ENCODE assay signal across 22 cellular contexts in genomic region chr17:8975091-8975707, GRCh38. TPM values are rescaled to one million over a fixed set of nuclear protein-coding genes. Genes with fewer than 3 reads are reported as not detected.
DNase-seq lines count a peak whose midpoint lies in the region; ATAC-seq, FAIRE-seq and TF ChIP-seq lines count a peak whose summit lies in the region.
"Had no signal": no experiment of that assay in that cellular context is flagged by ENCODE, and none has a peak within 500 bp of the region (broad histone marks: within the 10 kb centered on the region; RNA-seq: fewer than 3 reads in every experiment).

No MANE protein-coding gene starts in this region.

- no peak overlapping the region for H3K9ac ChIP-seq in GM12878 (ENCODE audit: control insufficient read depth, insufficient read depth, low read length)

- intact Hi-C loops in GM12878 (cut with micrococcal nuclease; ENCODE audit: unreplicated experiment): no loop called here
- intact Hi-C loops in upper lobe of right lung (cut with DNase I): no loop called here

- FAIRE-seq in GM12878 (lab: Jason Lieb, UNC) (no peak), small intestine (lab: Jason Lieb, UNC) (no peak)

- RAD21 ChIA-PET in GM12878 (lab: Charles Lee; ENCODE audit: unreplicated experiment): interaction anchor here (1.1 to 2.0 kb wide), 4 partner anchors 12 to 76 kb away, joined by 4 to 6 read pairs (median 5); no protein-coding TSS in a partner anchor

- SMC1A ChIA-PET in GM12878 (lab: Charles Lee; ENCODE audit: uncharacterized antibody, unreplicated experiment): interaction anchor here (1.0 to 2.7 kb wide), 6 partner anchors 10 to 35 kb away, joined by 3 to 17 read pairs (median 3); partner anchors contain the start of gene PIK3R5

- H3K36me3 ChIP-seq in GM06990 (ENCODE audit: control insufficient read depth, insufficient read depth, low read length): no peaks in the 10 kb centered on the region
- H3K36me3 ChIP-seq in HEK293 (ENCODE audit: control insufficient read depth in 2 of 2, insufficient read depth in 1 of 2, low read length in 2 of 2): no peaks in the 10 kb centered on the region
- H3K36me3 ChIP-seq in GM12878 (ENCODE audit: control insufficient read depth in 2 of 2, insufficient read depth in 2 of 2, low read length in 1 of 2): no peaks in the 10 kb centered on the region
- H3K36me3 ChIP-seq in upper lobe of right lung: no peaks in the 10 kb centered on the region
- H3K36me3 ChIP-seq in small intestine (ENCODE audit: control insufficient read depth in 2 of 2, insufficient read depth in 2 of 2, low read length in 2 of 2): no peaks in the 10 kb centered on the region

- H3K27me3 ChIP-seq in GM06990 (replicated peaks; ENCODE audit: control insufficient read depth, insufficient read depth, low read length) (no peaks in the 10 kb centered on the region), GM12878 (replicated peaks in 1 of 2; ENCODE audit: control insufficient read depth in 2 of 2, insufficient read depth in 2 of 2, low read length in 1 of 2) (no peaks in the 10 kb centered on the region), upper lobe of right lung (no peaks in the 10 kb centered on the region), small intestine (ENCODE audit: control insufficient read depth in 2 of 2, insufficient read depth in 2 of 2, low read length in 2 of 2) (no peaks in the 10 kb centered on the region)

- POLR2A ChIA-PET in HEK293 (lab: Yijun Ruan, JAX): no interaction called here
- POLR2A ChIA-PET in GM12878 (lab: Charles Lee): interaction anchor here (1.2 to 2.4 kb wide), 2 partner anchors 12 to 24 kb away, joined by 3 to 9 read pairs; no protein-coding TSS in a partner anchor
- POLR2A ChIA-PET in GM10248 (lab: Yijun Ruan, JAX): no interaction called here

- BruUV-seq in GM12878 (replicated peaks; lab: Mats Ljungman, UMichigan): no TSS peak

- CTCF ChIA-PET in HEK293 (lab: Yijun Ruan, JAX) (interaction anchor here (0.8 to 1.3 kb wide), 3 partner anchors 19 to 23 kb away, joined by 3 to 4 read pairs (median 3); no protein-coding TSS in a partner anchor), GM12878 (lab: Yijun Ruan, JAX) (interaction anchor here (1.0 to 1.2 kb wide), 5 partner anchors 11 to 83 kb away, joined by 3 to 5 read pairs (median 3); no protein-coding TSS in a partner anchor), GM10248 (lab: Yijun Ruan, JAX) (interaction anchor here (0.8 to 1.6 kb wide), 6 partner anchors 13 to 74 kb away, joined by 3 to 5 read pairs (median 3); no protein-coding TSS in a partner anchor)

- H4K20me1 ChIP-seq in GM12878 (ENCODE audit: control insufficient read depth, insufficient read depth): no peaks in the 10 kb centered on the region

- peaks cover 6% of the 10 kb centered on the region; the same call in 1 of the 2 replicates for H3K4me1 ChIP-seq in HEK293 (ENCODE audit: control insufficient read depth, insufficient read depth, low read length)
- H3K4me1 ChIP-seq in GM12878 (ENCODE audit: control insufficient read depth, insufficient read depth, low read length): peaks cover 19% of the 10 kb centered on the region
- no peaks in the 10 kb centered on the region for H3K4me1 ChIP-seq in upper lobe of right lung
- no peaks in the 10 kb centered on the region for H3K4me1 ChIP-seq in small intestine (ENCODE audit: control insufficient read depth in 2 of 2, insufficient read depth in 1 of 2, low read depth in 1 of 2, low read length in 1 of 2)

- no peak overlapping the region for H3K4me2 ChIP-seq in GM12878 (ENCODE audit: control insufficient read depth, insufficient read depth)

- peak; percentile 45; the same call in 1 of the 2 replicates for TF ChIP-seq RAD21 in GM12878 (IDR thresholded peaks at IDR 0.05; ENCODE audit: insufficient read depth, low read depth, low read length)

- peak overlapping the region; percentile 61 for H2AFZ ChIP-seq in GM12878 (ENCODE audit: control insufficient read depth, low read depth, low read length)

- no peak overlapping the region for H3K4me3 ChIP-seq in GM06990 (replicated peaks; ENCODE audit: low read depth, low read length)
- no peak overlapping the region for H3K4me3 ChIP-seq in HEK293 (ENCODE audit: low read depth, low read length)
- no peak overlapping the region for H3K4me3 ChIP-seq in GM12878
- no peak overlapping the region for H3K4me3 ChIP-seq in upper lobe of right lung
- no peak overlapping the region for H3K4me3 ChIP-seq in small intestine (ENCODE audit: low read depth in 1 of 2, low read length in 2 of 2)
- H3K4me3 ChIP-seq: SK-N-MC had no signal

- H3K79me2 ChIP-seq in GM12878 (ENCODE audit: control insufficient read depth, insufficient read depth, low read length): no peaks in the 10 kb centered on the region

- TF ChIP-seq EP300 in GM12878 (IDR thresholded peaks at IDR 0.05; ENCODE audit: borderline replicate concordance in 1 of 2, control insufficient read depth in 1 of 2, low read depth in 2 of 2, low read length in 2 of 2): no peak

- ATAC-seq in GM12878 (no peak), upper lobe of right lung (peak; percentile 56)
- ATAC-seq: PC-3 had no signal

- TF ChIP-seq POLR2A in GM12878 (IDR thresholded peaks at IDR 0.05; ENCODE audit: low read depth, low read length): no peak

- H3K27ac ChIP-seq in HEK293 (ENCODE audit: extremely low read depth, low read depth, low read length) (no peak overlapping the region), GM12878 (ENCODE audit: control insufficient read depth, insufficient read depth) (peak overlapping the region; percentile 81), upper lobe of right lung (no peak overlapping the region), small intestine (ENCODE audit: low read depth in 1 of 2, low read length in 1 of 2) (no peak overlapping the region)
- H3K27ac ChIP-seq: SK-N-MC had no signal

- TF ChIP-seq CTCF in GM06990 (IDR thresholded peaks at IDR 0.05; ENCODE audit: insufficient read depth, low read length, poor library complexity, severe bottlenecking): peak; percentile 22
- TF ChIP-seq CTCF in HEK293 (tag by site-specific recombination; IDR thresholded peaks at IDR 0.05): no peak
- TF ChIP-seq CTCF in GM12878 (IDR thresholded peaks at IDR 0.05 in 2 of 3, conservative IDR thresholded peaks at IDR 0.05 in 1 of 3; ENCODE audit: control insufficient read depth in 2 of 3, extremely low read depth in 1 of 3, insufficient read depth in 1 of 3, low read depth in 3 of 3, low read length in 3 of 3): no peak
- no peak for TF ChIP-seq CTCF in upper lobe of right lung (IDR thresholded peaks at IDR 0.05)
- no peak for TF ChIP-seq CTCF in GM10248 (IDR thresholded peaks at IDR 0.05; ENCODE audit: control extremely low read depth, extremely low read depth, low read depth, missing control alignments)

- in situ Hi-C loops in GM12878 (cut with MboI): no loop called here
- in situ Hi-C loops in ACHN (cut with HindIII; ENCODE audit: low pct_ligation_motif_present, low pct_unique_long_range_greater_than_20kb, low sequenced_read_pairs): no loop called here

- no peak for DNase-seq in GM06990 (ENCODE audit: extremely low read depth, insufficient read length)
- no peak for DNase-seq in GM12878 (ENCODE audit: low read depth, low spot score)
- DNase-seq in upper lobe of right lung: no peak
- no peak for DNase-seq in ACHN
- no peak for DNase-seq in GM10248 (ENCODE audit: extremely low spot score)
- DNase-seq in small intestine: no peak
- DNase-seq: CD4-positive, CD25-positive, alpha-beta regulatory T cell; DMS79 treated with DMSO at 0.1 percent for 48 hours; NCI-H1048; NCI-H1417 treated with DMSO at 0.1 percent for 48 hours; NCI-H187; NCI-H446; NCI-H526; PC-3; SHP77; SW 1271; T-helper 2 cell had no signal

- 82% methylated on average over 9 of the region's 9 CpGs for WGBS in GM12878 (ENCODE audit: insufficient coverage, insufficient replicate concordance, low lambda C conversion rate, missing lambda C conversion rate)
- whole genome bisulfite sequencing in small intestine, 3 donors: 74 to 87% (median 80%) methylated on average over 9 of the region's 9 CpGs

- H3K9me3 ChIP-seq in HEK293 (ENCODE audit: control insufficient read depth, insufficient read depth, low read depth, low read length): no peaks in the 10 kb centered on the region
- no peaks in the 10 kb centered on the region; the same call in 1 of the 3 replicates for H3K9me3 ChIP-seq in GM12878 (replicated peaks; ENCODE audit: control insufficient read depth, insufficient read depth, low read length)
- no peaks in the 10 kb centered on the region for H3K9me3 ChIP-seq in upper lobe of right lung
- H3K9me3 ChIP-seq in small intestine (ENCODE audit: control insufficient read depth, low read depth): no peaks in the 10 kb centered on the region

RNA-seq across cellular contexts. Expression of gene PIK3R5, which starts 9.7 kb away (rescaled TPM):
- 260 and 296 TPM in 2 replicates for total RNA-seq in GM12878 (2013; cell fraction: nucleolus; rRNA removed)
- total RNA-seq in GM12878 (2014; rRNA removed) (36.8 and 39.5 TPM in 2 replicates), GM12878 (2014; rRNA removed; fragmentation: Illumina TruSeq; extraction: Trizol) (24.7 and 26.5 TPM in 2 replicates), GM12878 (2021) (50.8 and 51.2 TPM in 2 replicates), upper lobe of right lung (37.7 TPM)
- polyA plus RNA-seq in GM12878 (2011; ENCODE audit: low read depth): 25.1 TPM
- polyA plus RNA-seq in GM12878 (2011; rRNA removed) (34.3 and 43.9 TPM in 2 replicates), GM12878 (2014; fragmentation: Illumina TruSeq; extraction: Trizol) (27.3 and 34.2 TPM in 2 replicates), GM12878 (2014; fragmentation: Nextera tagmentation; extraction: Ambion mirVana) (1 to 10 TPM; 9.5 to 9.6 TPM), GM12878 (2014; rRNA removed) (32.9 and 33.5 TPM in 2 replicates), GM12878 (2016; fragmentation: Nextera tagmentation; extraction: Ambion mirVana) (10 to 100 TPM; 36.9 to 39.5 TPM), small intestine (1 to 10 TPM; 1.3 to 4.6 (median 3.7) TPM)
- polyA plus RNA-seq in GM12878 (2011; cell fraction: cytosol; rRNA removed): 42.7 and 45.7 TPM in 2 replicates
- polyA plus RNA-seq in GM12878 (2011; cell fraction: nucleus; rRNA removed): 155 and 160 TPM in 2 replicates
- 44.1 and 46.7 TPM in 2 replicates for polyA plus RNA-seq in GM12878 (2012)
- 48.9 and 95.6 TPM in 2 replicates for polyA minus RNA-seq in GM12878 (2011; rRNA and poly(A)+ RNA removed)
- polyA minus RNA-seq in GM12878 (2011; cell fraction: cytosol; rRNA and poly(A)+ RNA removed): 32.6 and 35.1 TPM in 2 replicates
- 48.0 and 66.0 TPM in 2 replicates for polyA minus RNA-seq in GM12878 (2011; cell fraction: nucleus; rRNA and poly(A)+ RNA removed)
- total RNA-seq: H4, M059J, PC-3 had no signal

RNA-seq across cellular contexts. Expression of gene NTN1, which starts 46.1 kb away (rescaled TPM):
- 7.0 and 7.4 TPM in 2 replicates for total RNA-seq in GM12878 (2013; cell fraction: nucleolus; rRNA removed)
- total RNA-seq in GM12878 (2014; rRNA removed) (0.56 and 0.76 TPM in 2 replicates), GM12878 (2014; rRNA removed; fragmentation: Illumina TruSeq; extraction: Trizol) (0.09 and 0.22 TPM in 2 replicates), GM12878 (2021) (0.49 and 0.80 TPM in 2 replicates), upper lobe of right lung (4.1 TPM)
- 0.28 TPM for polyA plus RNA-seq in GM12878 (2011; ENCODE audit: low read depth)
- polyA plus RNA-seq in GM12878 (2011; rRNA removed) (0.52 and 0.84 TPM in 2 replicates), GM12878 (2014; fragmentation: Illumina TruSeq; extraction: Trizol) (0.18 TPM in 1 of 2 replicates, not detected in the other), GM12878 (2014; fragmentation: Nextera tagmentation; extraction: Ambion mirVana) (under 1 TPM; 0.02 to 0.04 TPM), GM12878 (2014; rRNA removed) (0.28 and 0.37 TPM in 2 replicates), GM12878 (2016; fragmentation: Nextera tagmentation; extraction: Ambion mirVana) (under 1 TPM; 0.42 to 0.89 TPM), small intestine (10 to 100 TPM in 1 of 3 donors, 1 to 10 TPM in 1, under 1 TPM in 1; 0.22 to 13.2 (median 1.1) TPM)
- 0.88 and 1.3 TPM in 2 replicates for polyA plus RNA-seq in GM12878 (2011; cell fraction: cytosol; rRNA removed)
- 3.0 TPM in 2 replicates for polyA plus RNA-seq in GM12878 (2011; cell fraction: nucleus; rRNA removed)
- polyA plus RNA-seq in GM12878 (2012): 0.66 and 0.76 TPM in 2 replicates
- 0.80 and 1.6 TPM in 2 replicates for polyA minus RNA-seq in GM12878 (2011; rRNA and poly(A)+ RNA removed)
- polyA minus RNA-seq in GM12878 (2011; cell fraction: cytosol; rRNA and poly(A)+ RNA removed): 0.62 and 0.80 TPM in 2 replicates
- polyA minus RNA-seq in GM12878 (2011; cell fraction: nucleus; rRNA and poly(A)+ RNA removed): 2.7 and 5.2 TPM in 2 replicates
- total RNA-seq: CD4-positive, CD25-positive, alpha-beta regulatory T cell had no signal
- polyA plus RNA-seq: IgD-negative memory B cell had no signal
